Comparison of ENCODE assay signal across 19 cellular contexts in genomic region chr11:130514851-130515250, GRCh38.
"Had no signal": no experiment of that assay in that cellular context is flagged by ENCODE, and none has a peak within 500 bp of the region (broad histone marks: within the 10 kb centered on the region; RNA-seq: fewer than 3 reads in every experiment).

No MANE protein-coding gene starts in this region.

- H3K27me3 ChIP-seq: foreskin keratinocyte, hepatocyte, right atrium auricular region had no signal

- H3K4me1 Mint-ChIP-seq: memory B cell had no signal

- H3K4me3 Mint-ChIP-seq: endodermal cell; memory B cell; natural killer cell treated with Interleukin-12 subunit alpha and Interleukin-12 subunit beta and Interleukin-15 and Interleukin-18, amount 100 ng/mL, for 72 hours; type B pancreatic cell had no signal

- H3K27ac Mint-ChIP-seq: endodermal cell; memory B cell; natural killer cell treated with Interleukin-12 subunit alpha and Interleukin-12 subunit beta and Interleukin-15 and Interleukin-18, amount 100 ng/mL, for 72 hours; type B pancreatic cell had no signal

- H3K9me3 Mint-ChIP-seq: endodermal cell; memory B cell; natural killer cell treated with Interleukin-12 subunit alpha and Interleukin-12 subunit beta and Interleukin-15 and Interleukin-18, amount 100 ng/mL, for 72 hours; type B pancreatic cell had no signal

- H3K36me3 Mint-ChIP-seq: memory B cell; natural killer cell treated with Interleukin-12 subunit alpha and Interleukin-12 subunit beta and Interleukin-15 and Interleukin-18, amount 100 ng/mL, for 72 hours; type B pancreatic cell had no signal

- ATAC-seq: foreskin keratinocyte, left lobe of liver, lower lobe of right lung had no signal

- H3K27ac ChIP-seq: coronary artery, foreskin keratinocyte, hepatocyte, lower lobe of right lung had no signal

- H3K4me3 ChIP-seq: coronary artery, hepatocyte, lower lobe of right lung, right atrium auricular region had no signal

- H3K36me3 ChIP-seq: lower lobe of right lung, right atrium auricular region had no signal

- H3K27me3 Mint-ChIP-seq: type B pancreatic cell had no signal

- H3K9me3 ChIP-seq: lower lobe of right lung, right atrium auricular region had no signal

- DNase-seq: effector CD4-positive, alpha-beta T cell; endodermal cell; erythroblast; foreskin keratinocyte; lower lobe of right lung; midbrain; posterior cingulate gyrus; small intestine; stimulated activated CD4-positive, alpha-beta T cell treated with anti-CD3 and anti-CD28 coated beads, Interleukin-12 subunit alpha, Interleukin-12 subunit beta, amount 100 ng/mL, for 4 hours; stimulated activated naive CD4-positive, alpha-beta T cell treated with Interleukin-2 at 50 U/mL for 16 hours had no signal

- H3K4me1 ChIP-seq: foreskin keratinocyte had no signal

- FAIRE-seq: endothelial cell of umbilical vein, small intestine, urothelium cell line had no signal
